Comparison of ENCODE assay signal across 15 cellular contexts in genomic region chr1:164631751-164632150, GRCh38.
"Had no signal": no experiment of that assay in that cellular context is flagged by ENCODE, and none has a peak within 500 bp of the region (broad histone marks: within the 10 kb centered on the region; RNA-seq: fewer than 3 reads in every experiment).

No MANE protein-coding gene starts in this region.

- H3K4me3 ChIP-seq: prostate gland, thyroid gland had no signal

- H3K27ac ChIP-seq: foreskin keratinocyte, prostate gland, thyroid gland had no signal

- ATAC-seq: activated CD8-positive, alpha-beta T cell treated with anti-CD3 and anti-CD28 coated beads for 36 hours; activated T-cell treated with anti-CD3 and anti-CD28 coated beads, Interleukin-2, amount 50 U/mL, for 4 hours; foreskin keratinocyte; T-helper 17 cell had no signal

- H3K4me3 Mint-ChIP-seq: activated CD8-positive, alpha-beta T cell treated with anti-CD3 and anti-CD28 coated beads for 36 hours; activated naive CD8-positive, alpha-beta T cell; activated T-cell treated with anti-CD3 and anti-CD28 coated beads, Interleukin-2, amount 50 U/mL, for 4 hours; naive B cell; T-helper 17 cell had no signal

- H3K9me3 Mint-ChIP-seq: activated CD8-positive, alpha-beta T cell treated with anti-CD3 and anti-CD28 coated beads for 36 hours; activated T-cell treated with anti-CD3 and anti-CD28 coated beads, Interleukin-2, amount 50 U/mL, for 4 hours; naive B cell had no signal

- DNase-seq: activated CD4-positive, alpha-beta T cell treated with anti-CD3 and anti-CD28 coated beads for 4 hours; activated CD8-positive, alpha-beta T cell treated with anti-CD3 and anti-CD28 coated beads for 36 hours; activated gamma-delta T cell; activated T-cell treated with anti-CD3 and anti-CD28 coated beads, Interleukin-2, amount 50 U/mL, for 4 hours; amniotic stem cell; effector CD8-positive, alpha-beta T cell; foreskin keratinocyte; head of caudate nucleus; left cardiac atrium; naive B cell; stimulated activated CD4-positive, alpha-beta T cell treated with anti-CD3 and anti-CD28 coated beads, Interleukin-1b, Interleukin-23, amount 100 ng/mL, for 48 hours; T-helper 17 cell; thyroid gland had no signal

- H3K27me3 ChIP-seq: foreskin keratinocyte, thyroid gland had no signal

- H3K27me3 Mint-ChIP-seq: activated CD8-positive, alpha-beta T cell treated with anti-CD3 and anti-CD28 coated beads for 36 hours; T-helper 17 cell had no signal

- H3K4me1 Mint-ChIP-seq: naive B cell, T-helper 17 cell had no signal

- H3K4me1 ChIP-seq: foreskin keratinocyte, prostate gland had no signal

- H3K36me3 Mint-ChIP-seq: activated naive CD8-positive, alpha-beta T cell; naive B cell had no signal

- H3K9me3 ChIP-seq: prostate gland, thyroid gland had no signal

- H3K36me3 ChIP-seq: prostate gland, thyroid gland had no signal

- H3K27ac Mint-ChIP-seq: activated CD8-positive, alpha-beta T cell treated with anti-CD3 and anti-CD28 coated beads for 36 hours; activated naive CD8-positive, alpha-beta T cell; naive B cell; T-helper 17 cell had no signal
